Comparison of ENCODE assay signal across 11 cellular contexts in the genomic region with DNA sequence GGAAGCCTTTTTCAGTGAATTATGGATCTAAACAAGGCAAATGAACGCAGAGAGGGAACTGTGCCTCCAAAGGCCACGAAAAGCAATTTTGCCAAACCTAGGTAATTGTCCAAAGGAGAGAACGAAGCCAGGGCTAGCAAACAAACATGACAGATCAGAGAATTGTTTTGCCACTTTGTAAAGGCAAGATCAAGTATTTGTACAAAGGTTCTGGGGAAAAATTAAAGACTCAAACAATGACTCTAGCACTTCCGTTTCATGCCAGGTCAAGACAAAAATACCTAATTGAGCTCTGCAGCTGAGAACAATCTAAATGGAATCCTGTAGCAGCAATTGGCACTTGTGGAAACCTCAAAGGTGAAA. TPM values are rescaled to one million over a fixed set of nuclear protein-coding genes. Genes with fewer than 3 reads are reported as not detected.
A peak's percentile ranks its signal among the peaks of the same experiment; 100 is the strongest.
DNase-seq lines count a peak whose midpoint lies in the region; ATAC-seq, FAIRE-seq and TF ChIP-seq lines count a peak whose summit lies in the region.
"Had no signal": no experiment of that assay in that cellular context is flagged by ENCODE, and none has a peak within 500 bp of the region (broad histone marks: within the 10 kb centered on the region; RNA-seq: fewer than 3 reads in every experiment).

No MANE protein-coding gene starts in this region.

- no peak for TF ChIP-seq POLR2A in HepG2 (IDR thresholded peaks at IDR 0.05; ENCODE audit: insufficient read depth in 1 of 2, low read depth in 2 of 2, low read length in 2 of 2)
- TF ChIP-seq POLR2A in vagina (IDR thresholded peaks at IDR 0.05) = no peak

- no peak for DNase-seq in HepG2 (ENCODE audit: low spot score)
- DNase-seq in NCI-H1417 treated with DMSO at 0.1 percent for 48 hours (lab: John Stamatoyannopoulos, UW) = peak; percentile 29
- no peak for DNase-seq in vagina (ENCODE audit: extremely low spot score in 2 of 2)
- DNase-seq in iPS-NIHi7 (ENCODE audit: extremely low spot score) = no peak
- DNase-seq in HuH-7.5 (ENCODE audit: low spot score) = no peak
- DNase-seq in COR-L47 (lab: John Stamatoyannopoulos, UW) = no peak
- DNase-seq: CD4-positive, CD25-positive, alpha-beta regulatory T cell had no signal

- no peaks in the 10 kb centered on the region for H4K20me1 ChIP-seq in HepG2 (ENCODE audit: insufficient read depth, low read length)

- in situ Hi-C loops in HepG2 (cut with HindIII; ENCODE audit: extremely low pct_ligation_motif_present, low pct_unique_long_range_greater_than_20kb) = no loop called here

- no peak for TF ChIP-seq RAD21 in liver (IDR thresholded peaks at IDR 0.05)
- no peak for TF ChIP-seq RAD21 in HepG2 (CRISPR knock-in tag; IDR thresholded peaks at IDR 0.05)

- no peak for FAIRE-seq in HepG2 (lab: Jason Lieb, UNC)
- FAIRE-seq: colon had no signal

- no TSS peak for BruUV-seq in HepG2 (replicated peaks; lab: Mats Ljungman, UMichigan)

- no peaks in the 10 kb centered on the region for H3K79me2 ChIP-seq in HepG2 (ENCODE audit: insufficient read depth, low read length)

- no peak overlapping the region for H3K4me2 ChIP-seq in HepG2 (ENCODE audit: low read depth, low read length)

- H3K4me1 ChIP-seq in liver (ENCODE audit: control insufficient read depth in 4 of 4, insufficient read depth in 4 of 4, low read length in 3 of 4) = peaks cover 1 to 27% (median 9%) of the 10 kb centered on the region in 4 donors
- peaks cover 13% of the 10 kb centered on the region for H3K4me1 ChIP-seq in HepG2 (ENCODE audit: insufficient read depth, low read length)
- H3K4me1 ChIP-seq in iPS-15b (ENCODE audit: control insufficient read depth, insufficient read depth, low read length) = peaks cover 18% of the 10 kb centered on the region
- H3K4me1 ChIP-seq in vagina = peaks cover 17% of the 10 kb centered on the region

- H3K27ac ChIP-seq in liver (ENCODE audit: low read depth in 1 of 2, low read length in 2 of 2) (peak overlapping the region; percentile 72 to 75), HepG2 (ENCODE audit: extremely low read length, insufficient read depth, low read length) (no peak overlapping the region), vagina (peak overlapping the region; percentile 63)

- CTCF ChIA-PET in HepG2 (lab: Yijun Ruan, JAX; ENCODE audit: low intra/inter-chr PET ratio, low total read pairs) = no interaction called here

- WGBS in liver = 30% methylated on average over 4 of the region's 4 CpGs
- WGBS in HepG2 (ENCODE audit: low lambda C conversion rate) = 19% methylated on average over 4 of the region's 4 CpGs

- TF ChIP-seq EP300 in HepG2 (IDR thresholded peaks at IDR 0.05; ENCODE audit: low read depth in 2 of 2, low read length in 2 of 2) = no peak
- no peak for TF ChIP-seq EP300 in HepG2 (CRISPR knock-in tag; IDR thresholded peaks at IDR 0.05; ENCODE audit: borderline replicate concordance)

- H3K9me3 ChIP-seq in liver (ENCODE audit: control insufficient read depth in 4 of 4, low read length in 3 of 4) (no peaks in the 10 kb centered on the region), HepG2 (ENCODE audit: low read length) (no peaks in the 10 kb centered on the region), iPS-15b (ENCODE audit: control insufficient read depth, insufficient read depth, low read length) (no peaks in the 10 kb centered on the region), vagina (no peaks in the 10 kb centered on the region)

- no peak overlapping the region for H3K4me3 ChIP-seq in liver (ENCODE audit: low read depth in 1 of 3, low read length in 3 of 3)
- H3K4me3 ChIP-seq in HepG2 (replicated peaks in 1 of 3; ENCODE audit: insufficient read depth in 1 of 3, low read depth in 2 of 3, low read length in 3 of 3) = no peak overlapping the region
- no peak overlapping the region for H3K4me3 ChIP-seq in iPS-15b (ENCODE audit: low read depth, low read length)
- H3K4me3 ChIP-seq in vagina = no peak overlapping the region

- TF ChIP-seq CTCF in liver (IDR thresholded peaks at IDR 0.05; ENCODE audit: low read depth, low read length, missing input control) (no peak), HepG2 (CRISPR knock-in tag; IDR thresholded peaks at IDR 0.05) (no peak), vagina (IDR thresholded peaks at IDR 0.05) (no peak)

- no peak for ATAC-seq in HepG2
- ATAC-seq: T-cell had no signal

- H3K27me3 ChIP-seq in liver (ENCODE audit: control insufficient read depth in 4 of 4, insufficient read depth in 4 of 4, low read length in 3 of 4) (no peaks in the 10 kb centered on the region), HepG2 (ENCODE audit: control insufficient read depth in 1 of 2, insufficient read depth in 2 of 2, low read length in 2 of 2) (0 out of 5 replicates have a peak, but pooled peaks cover 0 to 6% of the 10 kb centered on the region in 2 experiments), iPS-15b (ENCODE audit: control insufficient read depth, insufficient read depth, low read length) (no peaks in the 10 kb centered on the region), vagina (no peaks in the 10 kb centered on the region)

- intact Hi-C loops in HepG2 (cut with micrococcal nuclease; ENCODE audit: unreplicated experiment) = no loop called here
- intact Hi-C loops in vagina (cut with DNase I) = no loop called here

- POLR2A ChIA-PET in HepG2 (lab: Yijun Ruan, JAX) = interaction anchor here (1.0 kb wide), 1 partner anchor 44 kb away, joined by 4 read pairs; no protein-coding TSS in a partner anchor

- no peak overlapping the region for H2AFZ ChIP-seq in HepG2 (ENCODE audit: low read length)

- peak overlapping the region in 1 of 2 donors; percentile 54 for H3K9ac ChIP-seq in liver (ENCODE audit: low read depth in 1 of 2, low read length in 2 of 2)
- H3K9ac ChIP-seq in HepG2 (ENCODE audit: insufficient read depth, low read depth, low read length) = no peak overlapping the region
- H3K9ac ChIP-seq in iPS-15b (ENCODE audit: low read depth, low read length) = peak overlapping the region; percentile 14

- H3K36me3 ChIP-seq in liver (ENCODE audit: control insufficient read depth in 4 of 4, insufficient read depth in 3 of 4, low read depth in 1 of 4, low read length in 3 of 4) (no peaks in the 10 kb centered on the region), HepG2 (replicated peaks in 1 of 2; ENCODE audit: control insufficient read depth in 1 of 2, insufficient read depth in 2 of 2, low read length in 2 of 2) (no peaks in the 10 kb centered on the region), iPS-15b (ENCODE audit: control insufficient read depth, insufficient read depth, low read length) (no peaks in the 10 kb centered on the region), vagina (no peaks in the 10 kb centered on the region)

TF ChIP-seq in liver, 16 proteins besides CTCF, POLR2A, EP300 and RAD21 (continues in another document):
- peak; percentile 6 for TF ChIP-seq FOXA2 (IDR thresholded peaks at IDR 0.05)

TF ChIP-seq in HepG2, 621 proteins besides CTCF, POLR2A, EP300 and RAD21 (continues in another document):
- TF ChIP-seq ZNF607 (CRISPR knock-in tag; IDR thresholded peaks at IDR 0.05; ENCODE audit: borderline replicate concordance) = no peak
- no peak for TF ChIP-seq ZNF17 (CRISPR knock-in tag; IDR thresholded peaks at IDR 0.05)
- no peak for TF ChIP-seq ZNF484 (CRISPR knock-in tag; IDR thresholded peaks at IDR 0.05; ENCODE audit: borderline replicate concordance, low read depth)
- TF ChIP-seq CCDC6 (CRISPR knock-in tag; IDR thresholded peaks at IDR 0.05) = no peak
- no peak for TF ChIP-seq ATRX (CRISPR knock-in tag; IDR thresholded peaks at IDR 0.05; ENCODE audit: borderline replicate concordance)
- TF ChIP-seq, protein P1, sequence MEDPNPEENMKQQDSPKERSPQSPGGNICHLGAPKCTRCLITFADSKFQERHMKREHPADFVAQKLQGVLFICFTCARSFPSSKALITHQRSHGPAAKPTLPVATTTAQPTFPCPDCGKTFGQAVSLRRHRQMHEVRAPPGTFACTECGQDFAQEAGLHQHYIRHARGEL (CRISPR knock-in tag; IDR thresholded peaks at IDR 0.05) = no peak
- no peak for TF ChIP-seq ZNF800 (CRISPR knock-in tag; IDR thresholded peaks at IDR 0.05)

RNA-seq across cellular contexts. Expression of gene RBM47, which starts 8.5 kb away (rescaled TPM):
- 10 to 100 TPM; 24.7 to 81.2 TPM for total RNA-seq in liver
- 10 to 100 TPM; 16.5 to 24.8 TPM for polyA plus RNA-seq in liver
- 2.5 and 3.9 TPM in 2 replicates for total RNA-seq in HepG2 (2016; rRNA removed; fragmentation: Illumina TruSeq; extraction: Trizol)
- 0.20 and 0.26 TPM in 2 replicates for total RNA-seq in HepG2 (2016; cell fraction: cytosol; rRNA removed; fragmentation: Illumina TruSeq; extraction: Trizol; ENCODE audit: low read depth)
- 2.2 and 3.2 TPM in 2 replicates for total RNA-seq in HepG2 (2016; cell fraction: insoluble cytoplasmic fraction; rRNA removed; fragmentation: Illumina TruSeq; extraction: Trizol)
- total RNA-seq in HepG2 (2016; cell fraction: membrane; rRNA removed; fragmentation: Illumina TruSeq; extraction: Trizol) = 0.90 and 0.96 TPM in 2 replicates
- 1.5 and 1.6 TPM in 2 replicates for total RNA-seq in HepG2 (2016; cell fraction: nucleus; rRNA removed; fragmentation: Illumina TruSeq; extraction: Trizol)
- polyA plus RNA-seq in HepG2 (2011; rRNA removed) = 1.2 and 2.0 TPM in 2 replicates
- polyA plus RNA-seq in HepG2 (2011; cell fraction: cytosol; rRNA removed) = 1.8 and 2.5 TPM in 2 replicates
- polyA plus RNA-seq in HepG2 (2011; cell fraction: nucleus; rRNA removed) = 2.0 and 3.4 TPM in 2 replicates
- polyA plus RNA-seq in HepG2 (2012) = 2.9 and 3.1 TPM in 2 replicates
- 0.06 and 0.08 TPM in 2 replicates for polyA plus RNA-seq in HepG2 (2016; cell fraction: cytosol; fragmentation: Illumina TruSeq; extraction: Trizol; ENCODE audit: low read depth)
- 2.9 and 4.7 TPM in 2 replicates for polyA plus RNA-seq in HepG2 (2016; cell fraction: insoluble cytoplasmic fraction; fragmentation: Illumina TruSeq; extraction: Trizol; ENCODE audit: low read depth)
- 0.32 and 0.45 TPM in 2 replicates for polyA plus RNA-seq in HepG2 (2016; cell fraction: membrane; fragmentation: Illumina TruSeq; extraction: Trizol; ENCODE audit: low read depth)
- polyA plus RNA-seq in HepG2 (2016; cell fraction: nucleus; fragmentation: Illumina TruSeq; extraction: Trizol; ENCODE audit: insufficient read depth, low read depth) = 1.5 TPM in 2 replicates
- polyA minus RNA-seq in HepG2 (2011; rRNA and poly(A)+ RNA removed; ENCODE audit: low replicate concordance) = 9.8 and 38.2 TPM in 2 replicates
- polyA minus RNA-seq in HepG2 (2011; cell fraction: cytosol; rRNA and poly(A)+ RNA removed) = 2.9 and 3.0 TPM in 2 replicates
- polyA minus RNA-seq in HepG2 (2011; cell fraction: nucleus; rRNA and poly(A)+ RNA removed) = 1.8 and 2.9 TPM in 2 replicates
- 61.1 TPM for total RNA-seq in vagina

Comparison
In these comparisons a context has a peak if more than half of its experiments do, and no peak if none do; other contexts are left out.
1. RNA of gene RBM47, which starts 8.5 kb away (total RNA-seq): 24.7 to 81.2 TPM in liver and 61.1 TPM in vagina (single experiment); 0.20 to 3.9 TPM in HepG2; every median in the first group is over 4 times any median in the second.